18 cellular contexts compared by ENCODE assay signal in the genomic region with DNA sequence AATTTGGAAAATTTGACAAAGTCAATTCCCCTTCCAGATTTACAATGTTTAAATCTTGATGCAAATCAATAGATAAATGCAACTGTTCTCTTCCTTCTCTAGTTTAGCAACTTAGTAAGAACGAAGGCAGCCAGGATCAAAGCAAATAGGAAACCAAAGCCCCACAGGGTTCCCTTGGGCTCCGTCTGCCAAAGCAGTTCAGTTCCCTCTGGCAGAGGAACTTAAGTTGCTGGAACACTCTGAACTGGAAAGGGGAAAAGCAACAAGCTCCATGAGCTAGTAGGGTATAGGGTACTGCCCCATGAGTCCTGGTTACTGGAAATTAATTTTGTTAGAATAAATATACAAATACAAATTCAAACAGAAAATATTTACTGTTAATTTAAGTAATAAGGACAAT.
DNase-seq lines count a peak whose midpoint lies in the region; ATAC-seq and TF ChIP-seq lines count a peak whose summit lies in the region.
"Had no signal": no experiment of that assay in that cellular context is flagged by ENCODE, and none has a peak within 500 bp of the region (broad histone marks: within the 10 kb centered on the region; RNA-seq: fewer than 3 reads in every experiment).

No MANE protein-coding gene starts in this region.

- TF ChIP-seq CTCF in chondrocyte (IDR thresholded peaks at IDR 0.05) (no peak), testis (IDR thresholded peaks at IDR 0.05) (no peak), SK-N-SH (IDR thresholded peaks at IDR 0.05) (no peak), Peyer's patch (IDR thresholded peaks at IDR 0.05) (no peak)

- POLR2A ChIA-PET in SK-N-SH (lab: Yijun Ruan, JAX), result no interaction called here

- intact Hi-C loops in testis (cut with DNase I; ENCODE audit: low total_unique reads), result no loop called here

- peak overlapping the region; percentile 20 for H3K27ac Mint-ChIP-seq in chondrocyte (ENCODE audit: unreplicated experiment)
- H3K27ac Mint-ChIP-seq: B cell; CD8-positive, alpha-beta memory T cell had no signal

- H3K4me2 ChIP-seq in SK-N-SH, result no peak overlapping the region
- H3K4me2 ChIP-seq: PC-9 had no signal

- peak; percentile 50 for DNase-seq in CD1c-positive myeloid dendritic cell (ENCODE audit: extremely low spot score)
- no peak for DNase-seq in chondrocyte (ENCODE audit: low spot score)
- DNase-seq in midbrain (lab: John Stamatoyannopoulos, UW), result peak; percentile 30
- DNase-seq in testis, result peak; percentile 18
- DNase-seq in SK-N-SH, result no peak
- DNase-seq in Peyer's patch, result no peak
- DNase-seq: CD8-positive, alpha-beta memory T cell; DMS79 treated with DMSO at 0.1 percent for 48 hours; KBM-7; NCI-H1417 treated with DMSO at 0.1 percent for 48 hours; NCI-H1930; NCI-H2171; NCI-H446; NCI-H748 treated with DMSO at 0.1 percent for 48 hours; PC-9 had no signal

- ATAC-seq in GM21381 (IDR thresholded peaks at IDR 0.05; ENCODE audit: unreplicated experiment), result no peak
- ATAC-seq: GM12878 had no signal

- H3K27me3 ChIP-seq in testis, result no peaks in the 10 kb centered on the region
- H3K27me3 ChIP-seq in SK-N-SH (ENCODE audit: insufficient read depth), result no peaks in the 10 kb centered on the region
- no peaks in the 10 kb centered on the region for H3K27me3 ChIP-seq in Peyer's patch

- peaks cover 12% of the 10 kb centered on the region for H3F3A ChIP-seq in SK-N-SH (replicated peaks; ENCODE audit: insufficient read depth)

- CTCF ChIA-PET in SK-N-SH (lab: Yijun Ruan, JAX), result interaction anchor here (1.1 to 8.1 kb wide), 2 partner anchors 12 to 32 kb away, joined by 3 to 85 read pairs; no protein-coding TSS in a partner anchor

- no peaks in the 10 kb centered on the region for H3K79me2 ChIP-seq in SK-N-SH (ENCODE audit: insufficient read depth)

- no peak for TF ChIP-seq RAD21 in SK-N-SH (IDR thresholded peaks at IDR 0.05; ENCODE audit: low read length)

- H3K36me3 ChIP-seq in testis (ENCODE audit: low read depth, missing control alignments), result no peaks in the 10 kb centered on the region
- H3K36me3 ChIP-seq in SK-N-SH (replicated peaks in 1 of 2; ENCODE audit: control insufficient read depth in 1 of 2, insufficient read depth in 2 of 2, low read length in 1 of 2), result peaks cover 0 to 2% of the 10 kb centered on the region in 2 experiments
- no peaks in the 10 kb centered on the region for H3K36me3 ChIP-seq in Peyer's patch

- H3K4me3 Mint-ChIP-seq in chondrocyte (ENCODE audit: unreplicated experiment), result no peak overlapping the region
- H3K4me3 Mint-ChIP-seq: B cell; CD8-positive, alpha-beta memory T cell had no signal

- no peaks in the 10 kb centered on the region for H3K9me3 Mint-ChIP-seq in chondrocyte (ENCODE audit: low read depth)
- H3K9me3 Mint-ChIP-seq: CD8-positive, alpha-beta memory T cell had no signal

- H3K4me1 ChIP-seq in testis (peaks cover 4% of the 10 kb centered on the region), SK-N-SH (ENCODE audit: control insufficient read depth in 1 of 2, insufficient read depth in 2 of 2, low read depth in 1 of 2, low read length in 1 of 2) (peaks cover 17 to 21% of the 10 kb centered on the region in 2 experiments), Peyer's patch (no peaks in the 10 kb centered on the region)

- H3K27ac ChIP-seq in testis (peak overlapping the region in 1 of 2 donors; percentile 51), SK-N-SH (ENCODE audit: low read depth in 2 of 2, low read length in 1 of 2) (no peak overlapping the region), Peyer's patch (no peak overlapping the region)
- H3K27ac ChIP-seq: PC-9 had no signal

- no peak overlapping the region for H2AFZ ChIP-seq in SK-N-SH (ENCODE audit: low read depth)
- H2AFZ ChIP-seq: PC-9 had no signal

- H3K9me2 ChIP-seq in SK-N-SH, result no peaks in the 10 kb centered on the region

- H3K4me1 Mint-ChIP-seq in chondrocyte (ENCODE audit: low read depth), result peaks cover 67% of the 10 kb centered on the region
- H3K4me1 Mint-ChIP-seq: CD8-positive, alpha-beta memory T cell had no signal

- H4K20me1 ChIP-seq in SK-N-SH (ENCODE audit: insufficient read depth), result no peaks in the 10 kb centered on the region

- 35 to 46% methylated on average over 2 of the region's 2 CpGs for WGBS in testis, 2 donors
- 90% methylated on average over 2 of the region's 2 CpGs for WGBS in SK-N-SH (ENCODE audit: low lambda C conversion rate)

- no peak for TF ChIP-seq EP300 in SK-N-SH (IDR thresholded peaks at IDR 0.05; ENCODE audit: borderline replicate concordance in 1 of 2, low read depth in 1 of 2, low read length in 1 of 2)

- no peaks in the 10 kb centered on the region for H3K27me3 Mint-ChIP-seq in chondrocyte (ENCODE audit: low read depth)
- H3K27me3 Mint-ChIP-seq: B cell; CD8-positive, alpha-beta memory T cell had no signal

- H3K36me3 Mint-ChIP-seq in chondrocyte (ENCODE audit: low read depth), result peaks cover 2% of the 10 kb centered on the region

- H3K9me3 ChIP-seq in testis, result no peaks in the 10 kb centered on the region
- no peaks in the 10 kb centered on the region for H3K9me3 ChIP-seq in SK-N-SH
- H3K9me3 ChIP-seq in Peyer's patch, result no peaks in the 10 kb centered on the region

- no peak overlapping the region for H3K9ac ChIP-seq in SK-N-SH

- H3K4me3 ChIP-seq in testis (no peak overlapping the region), SK-N-SH (ENCODE audit: low read depth in 2 of 2, low read length in 1 of 2) (no peak overlapping the region), Peyer's patch (no peak overlapping the region)
- H3K4me3 ChIP-seq: GM12878, PC-9 had no signal

- no peak for TF ChIP-seq POLR2A in testis (IDR thresholded peaks at IDR 0.05)
- no peak for TF ChIP-seq POLR2A in Peyer's patch (IDR thresholded peaks at IDR 0.05)

TF ChIP-seq in SK-N-SH, 30 proteins besides CTCF, POLR2A, EP300 and RAD21 (continues in another document):
- TF ChIP-seq REST (IDR thresholded peaks at IDR 0.05; ENCODE audit: low read depth, low read length) (no peak), FOSL2 (IDR thresholded peaks at IDR 0.05; ENCODE audit: borderline replicate concordance, low read depth) (no peak), GABPA (IDR thresholded peaks at IDR 0.05; ENCODE audit: low read depth) (no peak), CHD2 (IDR thresholded peaks at IDR 0.05; ENCODE audit: low read length, partially characterized antibody) (no peak), NFIC (IDR thresholded peaks at IDR 0.05; ENCODE audit: borderline replicate concordance) (no peak), FOXJ3 (CRISPR knock-in tag; IDR thresholded peaks at IDR 0.05) (no peak), RFX5 (IDR thresholded peaks at IDR 0.05; ENCODE audit: low read length) (no peak), YY1 (IDR thresholded peaks at IDR 0.05; ENCODE audit: low read depth) (no peak), EZH2phosphoT487 (IDR thresholded peaks at IDR 0.05; ENCODE audit: borderline replicate concordance, low read depth) (no peak), USF2 (IDR thresholded peaks at IDR 0.05; ENCODE audit: borderline replicate concordance, low read depth, low read length) (no peak), GATA2 (CRISPR knock-in tag; IDR thresholded peaks at IDR 0.05) (no peak), ELF1 (IDR thresholded peaks at IDR 0.05) (no peak), RCOR1 (IDR thresholded peaks at IDR 0.05; ENCODE audit: low read length) (no peak), NRF1 (IDR thresholded peaks at IDR 0.05; ENCODE audit: low read depth, low read length) (no peak), SMC3 (IDR thresholded peaks at IDR 0.05; ENCODE audit: low read depth, low read length) (no peak), SIN3A (IDR thresholded peaks at IDR 0.05; ENCODE audit: borderline replicate concordance, low read depth, low read length) (no peak)
- TF ChIP-seq, protein P1, sequence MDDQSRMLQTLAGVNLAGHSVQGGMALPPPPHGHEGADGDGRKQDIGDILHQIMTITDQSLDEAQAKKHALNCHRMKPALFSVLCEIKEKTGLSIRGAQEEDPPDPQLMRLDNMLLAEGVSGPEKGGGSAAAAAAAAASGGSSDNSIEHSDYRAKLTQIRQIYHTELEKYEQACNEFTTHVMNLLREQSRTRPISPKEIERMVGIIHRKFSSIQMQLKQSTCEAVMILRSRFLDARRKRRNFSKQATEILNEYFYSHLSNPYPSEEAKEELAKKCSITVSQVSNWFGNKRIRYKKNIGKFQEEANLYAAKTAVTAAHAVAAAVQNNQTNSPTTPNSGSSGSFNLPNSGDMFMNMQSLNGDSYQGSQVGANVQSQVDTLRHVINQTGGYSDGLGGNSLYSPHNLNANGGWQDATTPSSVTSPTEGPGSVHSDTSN (IDR thresholded peaks at IDR 0.05), result no peak

Comparison
In these comparisons a context has a peak if more than half of its experiments do, and no peak if none do; other contexts are left out.
1. DNase-seq: peak in CD1c-positive myeloid dendritic cell (single experiment), midbrain (single experiment) and testis (single experiment); none in chondrocyte (single experiment), SK-N-SH (single experiment) and Peyer's patch (0 of 3).